1 cellular context compared by ENCODE assay signal in the genomic region with DNA sequence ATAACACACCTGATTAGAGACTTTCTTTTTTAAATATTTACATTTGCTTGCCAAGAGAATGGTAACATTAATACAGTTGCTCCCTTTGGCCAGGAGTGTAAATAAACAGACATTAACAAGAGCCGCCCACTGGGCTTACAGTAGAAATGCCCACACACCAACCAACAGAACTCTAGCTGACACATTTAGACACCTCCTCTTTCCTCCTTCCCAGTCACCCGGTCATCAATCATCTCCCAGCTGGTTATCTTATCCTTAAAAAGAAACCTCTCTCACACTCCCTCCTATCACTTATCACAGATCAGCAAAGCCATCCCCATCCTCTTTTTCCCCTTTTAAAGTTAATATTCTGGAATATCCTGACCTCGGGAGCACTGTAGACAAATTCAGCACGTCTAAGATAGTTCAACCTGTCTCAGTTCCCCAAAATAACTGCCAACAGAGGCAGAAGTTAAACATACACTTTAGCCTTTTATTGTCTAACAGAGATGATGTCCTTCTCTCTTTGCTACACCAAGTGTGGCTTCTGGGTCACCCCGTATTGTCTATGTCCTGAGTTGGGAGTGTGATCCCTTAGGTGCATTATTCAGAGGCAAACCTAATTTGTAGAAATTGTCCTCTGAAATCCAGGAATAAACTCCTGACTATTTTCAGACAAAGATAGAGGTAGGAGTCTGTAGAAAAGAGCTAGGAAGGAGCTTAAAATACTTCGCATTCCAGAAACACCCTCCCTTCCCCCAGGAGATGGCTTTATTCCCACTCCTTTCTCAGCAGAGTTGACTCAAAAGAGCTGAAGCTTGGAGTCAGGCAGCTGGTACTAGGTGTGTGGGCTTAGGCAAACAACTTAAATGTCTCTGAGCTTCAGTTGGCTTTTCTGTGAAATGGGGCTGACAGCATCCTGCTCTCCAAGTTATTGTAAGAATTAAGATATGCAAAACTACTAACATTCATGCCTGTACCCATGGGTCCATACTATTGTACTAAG.
A peak's percentile ranks its signal among the peaks of the same experiment; 100 is the strongest.
TF ChIP-seq lines count a peak whose summit lies in the region.

No MANE protein-coding gene starts in this region.

TF ChIP-seq in H1, 55 proteins besides CTCF, POLR2A, EP300 and RAD21 (continued from another document):
- TF ChIP-seq, protein P1, sequence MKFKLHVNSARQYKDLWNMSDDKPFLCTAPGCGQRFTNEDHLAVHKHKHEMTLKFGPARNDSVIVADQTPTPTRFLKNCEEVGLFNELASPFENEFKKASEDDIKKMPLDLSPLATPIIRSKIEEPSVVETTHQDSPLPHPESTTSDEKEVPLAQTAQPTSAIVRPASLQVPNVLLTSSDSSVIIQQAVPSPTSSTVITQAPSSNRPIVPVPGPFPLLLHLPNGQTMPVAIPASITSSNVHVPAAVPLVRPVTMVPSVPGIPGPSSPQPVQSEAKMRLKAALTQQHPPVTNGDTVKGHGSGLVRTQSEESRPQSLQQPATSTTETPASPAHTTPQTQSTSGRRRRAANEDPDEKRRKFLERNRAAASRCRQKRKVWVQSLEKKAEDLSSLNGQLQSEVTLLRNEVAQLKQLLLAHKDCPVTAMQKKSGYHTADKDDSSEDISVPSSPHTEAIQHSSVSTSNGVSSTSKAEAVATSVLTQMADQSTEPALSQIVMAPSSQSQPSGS (IDR thresholded peaks at IDR 0.05; ENCODE audit: low read length), result peak; percentile 53; the same call in 1 of the 2 replicates
- TF ChIP-seq HDAC6 (IDR thresholded peaks at IDR 0.05; ENCODE audit: low read depth, low read length) (no peak), HDAC2 (IDR thresholded peaks at IDR 0.05; ENCODE audit: borderline replicate concordance in 1 of 2, low read depth in 2 of 2, low read length in 2 of 2) (0 out of 4 replicates have a peak, but pooled peaks of 1 of the 2 experiments have one; percentile 21), SP4 (IDR thresholded peaks at IDR 0.05; ENCODE audit: low read length) (0 out of 2 replicates have a peak, but pooled peaks have one; percentile 54), SUZ12 (IDR thresholded peaks at IDR 0.05; ENCODE audit: low read length) (no peak), SP1 (IDR thresholded peaks at IDR 0.05; ENCODE audit: low read depth, low read length) (peak; percentile 90), SIN3A (conservative IDR thresholded peaks at IDR 0.05 in 1 of 2, IDR thresholded peaks at IDR 0.05 in 1 of 2; ENCODE audit: low read depth in 1 of 2, low read length in 2 of 2) (peak in 1 of 2 experiments; percentile 67; a peak in 2 of 4 replicates), TEAD4 (IDR thresholded peaks at IDR 0.05; ENCODE audit: low read depth, low read length) (peak; percentile 98), ASH2L (IDR thresholded peaks at IDR 0.05; ENCODE audit: low read length) (peak; percentile 92), EGR1 (IDR thresholded peaks at IDR 0.05; ENCODE audit: borderline replicate concordance, low read depth, low read length) (0 out of 2 replicates have a peak, but pooled peaks have one; percentile 21), YY1 (IDR thresholded peaks at IDR 0.05; ENCODE audit: low read depth, low read length) (no peak), RBBP5 (IDR thresholded peaks at IDR 0.05; ENCODE audit: borderline replicate concordance, low read depth, low read length) (peak; percentile 90), CHD2 (IDR thresholded peaks at IDR 0.05; ENCODE audit: low read length) (no peak)
- TF ChIP-seq, protein P2, sequence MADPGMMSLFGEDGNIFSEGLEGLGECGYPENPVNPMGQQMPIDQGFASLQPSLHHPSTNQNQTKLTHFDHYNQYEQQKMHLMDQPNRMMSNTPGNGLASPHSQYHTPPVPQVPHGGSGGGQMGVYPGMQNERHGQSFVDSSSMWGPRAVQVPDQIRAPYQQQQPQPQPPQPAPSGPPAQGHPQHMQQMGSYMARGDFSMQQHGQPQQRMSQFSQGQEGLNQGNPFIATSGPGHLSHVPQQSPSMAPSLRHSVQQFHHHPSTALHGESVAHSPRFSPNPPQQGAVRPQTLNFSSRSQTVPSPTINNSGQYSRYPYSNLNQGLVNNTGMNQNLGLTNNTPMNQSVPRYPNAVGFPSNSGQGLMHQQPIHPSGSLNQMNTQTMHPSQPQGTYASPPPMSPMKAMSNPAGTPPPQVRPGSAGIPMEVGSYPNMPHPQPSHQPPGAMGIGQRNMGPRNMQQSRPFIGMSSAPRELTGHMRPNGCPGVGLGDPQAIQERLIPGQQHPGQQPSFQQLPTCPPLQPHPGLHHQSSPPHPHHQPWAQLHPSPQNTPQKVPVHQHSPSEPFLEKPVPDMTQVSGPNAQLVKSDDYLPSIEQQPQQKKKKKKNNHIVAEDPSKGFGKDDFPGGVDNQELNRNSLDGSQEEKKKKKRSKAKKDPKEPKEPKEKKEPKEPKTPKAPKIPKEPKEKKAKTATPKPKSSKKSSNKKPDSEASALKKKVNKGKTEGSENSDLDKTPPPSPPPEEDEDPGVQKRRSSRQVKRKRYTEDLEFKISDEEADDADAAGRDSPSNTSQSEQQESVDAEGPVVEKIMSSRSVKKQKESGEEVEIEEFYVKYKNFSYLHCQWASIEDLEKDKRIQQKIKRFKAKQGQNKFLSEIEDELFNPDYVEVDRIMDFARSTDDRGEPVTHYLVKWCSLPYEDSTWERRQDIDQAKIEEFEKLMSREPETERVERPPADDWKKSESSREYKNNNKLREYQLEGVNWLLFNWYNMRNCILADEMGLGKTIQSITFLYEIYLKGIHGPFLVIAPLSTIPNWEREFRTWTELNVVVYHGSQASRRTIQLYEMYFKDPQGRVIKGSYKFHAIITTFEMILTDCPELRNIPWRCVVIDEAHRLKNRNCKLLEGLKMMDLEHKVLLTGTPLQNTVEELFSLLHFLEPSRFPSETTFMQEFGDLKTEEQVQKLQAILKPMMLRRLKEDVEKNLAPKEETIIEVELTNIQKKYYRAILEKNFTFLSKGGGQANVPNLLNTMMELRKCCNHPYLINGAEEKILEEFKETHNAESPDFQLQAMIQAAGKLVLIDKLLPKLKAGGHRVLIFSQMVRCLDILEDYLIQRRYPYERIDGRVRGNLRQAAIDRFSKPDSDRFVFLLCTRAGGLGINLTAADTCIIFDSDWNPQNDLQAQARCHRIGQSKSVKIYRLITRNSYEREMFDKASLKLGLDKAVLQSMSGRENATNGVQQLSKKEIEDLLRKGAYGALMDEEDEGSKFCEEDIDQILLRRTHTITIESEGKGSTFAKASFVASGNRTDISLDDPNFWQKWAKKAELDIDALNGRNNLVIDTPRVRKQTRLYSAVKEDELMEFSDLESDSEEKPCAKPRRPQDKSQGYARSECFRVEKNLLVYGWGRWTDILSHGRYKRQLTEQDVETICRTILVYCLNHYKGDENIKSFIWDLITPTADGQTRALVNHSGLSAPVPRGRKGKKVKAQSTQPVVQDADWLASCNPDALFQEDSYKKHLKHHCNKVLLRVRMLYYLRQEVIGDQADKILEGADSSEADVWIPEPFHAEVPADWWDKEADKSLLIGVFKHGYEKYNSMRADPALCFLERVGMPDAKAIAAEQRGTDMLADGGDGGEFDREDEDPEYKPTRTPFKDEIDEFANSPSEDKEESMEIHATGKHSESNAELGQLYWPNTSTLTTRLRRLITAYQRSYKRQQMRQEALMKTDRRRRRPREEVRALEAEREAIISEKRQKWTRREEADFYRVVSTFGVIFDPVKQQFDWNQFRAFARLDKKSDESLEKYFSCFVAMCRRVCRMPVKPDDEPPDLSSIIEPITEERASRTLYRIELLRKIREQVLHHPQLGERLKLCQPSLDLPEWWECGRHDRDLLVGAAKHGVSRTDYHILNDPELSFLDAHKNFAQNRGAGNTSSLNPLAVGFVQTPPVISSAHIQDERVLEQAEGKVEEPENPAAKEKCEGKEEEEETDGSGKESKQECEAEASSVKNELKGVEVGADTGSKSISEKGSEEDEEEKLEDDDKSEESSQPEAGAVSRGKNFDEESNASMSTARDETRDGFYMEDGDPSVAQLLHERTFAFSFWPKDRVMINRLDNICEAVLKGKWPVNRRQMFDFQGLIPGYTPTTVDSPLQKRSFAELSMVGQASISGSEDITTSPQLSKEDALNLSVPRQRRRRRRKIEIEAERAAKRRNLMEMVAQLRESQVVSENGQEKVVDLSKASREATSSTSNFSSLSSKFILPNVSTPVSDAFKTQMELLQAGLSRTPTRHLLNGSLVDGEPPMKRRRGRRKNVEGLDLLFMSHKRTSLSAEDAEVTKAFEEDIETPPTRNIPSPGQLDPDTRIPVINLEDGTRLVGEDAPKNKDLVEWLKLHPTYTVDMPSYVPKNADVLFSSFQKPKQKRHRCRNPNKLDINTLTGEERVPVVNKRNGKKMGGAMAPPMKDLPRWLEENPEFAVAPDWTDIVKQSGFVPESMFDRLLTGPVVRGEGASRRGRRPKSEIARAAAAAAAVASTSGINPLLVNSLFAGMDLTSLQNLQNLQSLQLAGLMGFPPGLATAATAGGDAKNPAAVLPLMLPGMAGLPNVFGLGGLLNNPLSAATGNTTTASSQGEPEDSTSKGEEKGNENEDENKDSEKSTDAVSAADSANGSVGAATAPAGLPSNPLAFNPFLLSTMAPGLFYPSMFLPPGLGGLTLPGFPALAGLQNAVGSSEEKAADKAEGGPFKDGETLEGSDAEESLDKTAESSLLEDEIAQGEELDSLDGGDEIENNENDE (IDR thresholded peaks at IDR 0.05; ENCODE audit: insufficient replicate concordance, low read length), result peak; percentile 26
